In genomic region chr17:66686601-66687000, GRCh38 we compare ENCODE assay signal across 17 cellular contexts.
"Had no signal": no experiment of that assay in that cellular context is flagged by ENCODE, and none has a peak within 500 bp of the region (broad histone marks: within the 10 kb centered on the region; RNA-seq: fewer than 3 reads in every experiment).

No MANE protein-coding gene starts in this region.

- H3K9me3 ChIP-seq: SK-N-SH had no signal

- H3K27ac ChIP-seq: RWPE1 had no signal

- H3K9ac ChIP-seq: SK-N-SH had no signal

- DNase-seq: KBM-7, MV-4-11, NCI-H1048, NCI-H1105, NCI-H1417, NCI-H1436 treated with DMSO at 0.1 percent for 48 hours, NCI-H1694, NCI-H187 treated with DMSO at 0.1 percent for 48 hours, NCI-H2029 treated with DMSO at 0.1 percent for 48 hours, NCI-H2227 treated with DMSO at 0.1 percent for 48 hours, NCI-H446, NCI-H510A, NCI-H526 treated with DMSO at 0.1 percent for 48 hours, NCI-H774, SHP77, SK-N-SH had no signal
